12 cellular contexts compared by ENCODE assay signal in genomic region chr9:88776717-88777497, GRCh38.
DNase-seq lines count a peak whose midpoint lies in the region; ATAC-seq, FAIRE-seq and TF ChIP-seq lines count a peak whose summit lies in the region.
"Had no signal": no experiment of that assay in that cellular context is flagged by ENCODE, and none has a peak within 500 bp of the region (broad histone marks: within the 10 kb centered on the region; RNA-seq: fewer than 3 reads in every experiment).

No MANE protein-coding gene starts in this region.

- H3K27me3 ChIP-seq in BLaER1 = no peaks in the 10 kb centered on the region

- no peaks in the 10 kb centered on the region for H4K20me1 ChIP-seq in BLaER1

- H3K27me3 Mint-ChIP-seq in naive B cell = peaks cover 3 to 30% (median 15%) of the 10 kb centered on the region in 3 donors

- no peak for TF ChIP-seq CTCF in cardiac fibroblast (IDR thresholded peaks at IDR 0.05; ENCODE audit: low read depth, low read length)

- ATAC-seq in naive B cell (ENCODE audit: low read depth in 2 of 2) = peak; percentile 94
- no peak for ATAC-seq in GM21737 (IDR thresholded peaks at IDR 0.05; ENCODE audit: unreplicated experiment)
- no peak for ATAC-seq in GM19351 (IDR thresholded peaks at IDR 0.05; ENCODE audit: unreplicated experiment)
- ATAC-seq: Panc1 had no signal

- H3K4me2 ChIP-seq in BLaER1 = peak overlapping the region; percentile 83

- H3K9ac ChIP-seq in BLaER1 = peak overlapping the region; percentile 64; the same call in 1 of the 2 replicates

- DNase-seq in M059J (ENCODE audit: low read depth) (peak; percentile 94), cardiac fibroblast (ENCODE audit: low read depth in 2 of 2) (peak; percentile 89 to 98), naive B cell (peak; percentile 20), GM19238 (ENCODE audit: insufficient read length, low spot score) (no peak), GM19239 (ENCODE audit: insufficient read length, low spot score) (no peak)
- DNase-seq: activated CD4-positive, alpha-beta memory T cell treated with anti-CD3 and anti-CD28 coated beads for 36 hours; NCI-H1092 treated with DMSO at 0.1 percent for 48 hours; psoas muscle had no signal

- H3K4me3 ChIP-seq in BLaER1 = peak overlapping the region; percentile 48
- no peak overlapping the region for H3K4me3 ChIP-seq in cardiac fibroblast (replicated peaks in 1 of 2; ENCODE audit: low read depth in 2 of 2, low read length in 2 of 2)
- H3K4me3 ChIP-seq: psoas muscle had no signal

- H3K27ac Mint-ChIP-seq in naive B cell = peak overlapping the region in 5 of 6 donors; percentile 31 to 78 (median 38)
- H3K27ac Mint-ChIP-seq: activated CD4-positive, alpha-beta memory T cell treated with anti-CD3 and anti-CD28 coated beads for 36 hours had no signal

- no peaks in the 10 kb centered on the region for H3K36me3 ChIP-seq in BLaER1

- H3K9me3 Mint-ChIP-seq in naive B cell = no peaks in the 10 kb centered on the region
- H3K9me3 Mint-ChIP-seq: activated CD4-positive, alpha-beta memory T cell treated with anti-CD3 and anti-CD28 coated beads for 36 hours had no signal

- FAIRE-seq in GM19239 (lab: Jason Lieb, UNC) = no peak

- peak overlapping the region in 5 of 8 donors; percentile 2 to 84 (median 46) for H3K4me3 Mint-ChIP-seq in naive B cell
- H3K4me3 Mint-ChIP-seq: activated CD4-positive, alpha-beta memory T cell treated with anti-CD3 and anti-CD28 coated beads for 36 hours had no signal

- peaks cover 95% of the 10 kb centered on the region for H3K4me1 ChIP-seq in BLaER1
- H3K4me1 ChIP-seq: psoas muscle had no signal

- no peaks in the 10 kb centered on the region for H3K36me3 Mint-ChIP-seq in naive B cell
- H3K36me3 Mint-ChIP-seq: activated CD4-positive, alpha-beta memory T cell treated with anti-CD3 and anti-CD28 coated beads for 36 hours had no signal

- peaks cover 24 to 27% (median 25%) of the 10 kb centered on the region in 3 donors for H3K4me1 Mint-ChIP-seq in naive B cell

- H3K27ac ChIP-seq in BLaER1 = peak overlapping the region; percentile 79
- H3K27ac ChIP-seq: psoas muscle had no signal

- H3K9me3 ChIP-seq in BLaER1 = no peaks in the 10 kb centered on the region
- H3K9me3 ChIP-seq: psoas muscle had no signal

Comparison
In these comparisons a context has a peak if more than half of its experiments do, and no peak if none do; other contexts are left out.
1. DNase-seq: peak in M059J (single experiment), cardiac fibroblast (2 of 2) and naive B cell (single experiment); none in GM19238 (single experiment) and GM19239 (single experiment).
2. ATAC-seq: peak in naive B cell (2 of 2); none in GM21737 (single experiment) and GM19351 (single experiment).